8 cellular contexts compared by ENCODE assay signal in genomic region chr16:3134338-3135119, GRCh38. TPM values are rescaled to one million over a fixed set of nuclear protein-coding genes. Genes with fewer than 3 reads are reported as not detected.
A peak's percentile ranks its signal among the peaks of the same experiment; 100 is the strongest.
DNase-seq lines count a peak whose midpoint lies in the region; ATAC-seq and TF ChIP-seq lines count a peak whose summit lies in the region.

ZNF213 (plus strand) TSS chr16:3135029; CDS start chr16:3137281, 2,252 bp downstream.

- H3K9me3 ChIP-seq in testis, result no peaks in the 10 kb centered on the region

- no peak for TF ChIP-seq CTCF in GM06990 (IDR thresholded peaks at IDR 0.05; ENCODE audit: insufficient read depth, low read length, poor library complexity, severe bottlenecking)
- no peak for TF ChIP-seq CTCF in omental fat pad (IDR thresholded peaks at IDR 0.05)
- peak in 1 of 3 experiments; percentile 8 for TF ChIP-seq CTCF in testis (IDR thresholded peaks at IDR 0.05)

- H3K36me3 ChIP-seq in GM06990 (ENCODE audit: control insufficient read depth, insufficient read depth, low read length), result peaks cover 4% of the 10 kb centered on the region
- no peaks in the 10 kb centered on the region for H3K36me3 ChIP-seq in testis (ENCODE audit: low read depth, missing control alignments)

- no peaks in the 10 kb centered on the region for H3K9me3 Mint-ChIP-seq in activated naive CD4-positive, alpha-beta T cell treated with anti-CD3 and anti-CD28 coated beads, Interleukin-2, amount 50 U/mL, for 24 hours

- intact Hi-C loops in testis (cut with DNase I; ENCODE audit: low total_unique reads), result no loop called here

- H3K27me3 ChIP-seq in GM06990 (replicated peaks; ENCODE audit: control insufficient read depth, insufficient read depth, low read length) (no peaks in the 10 kb centered on the region), testis (no peaks in the 10 kb centered on the region)

- H3K4me1 Mint-ChIP-seq in activated naive CD4-positive, alpha-beta T cell treated with anti-CD3 and anti-CD28 coated beads, Interleukin-2, amount 50 U/mL, for 24 hours, result peaks cover 24% of the 10 kb centered on the region

- no peaks in the 10 kb centered on the region for H3K27me3 Mint-ChIP-seq in activated naive CD4-positive, alpha-beta T cell treated with anti-CD3 and anti-CD28 coated beads, Interleukin-2, amount 50 U/mL, for 24 hours

- peaks cover 8% of the 10 kb centered on the region for H3K4me1 ChIP-seq in testis

- DNase-seq in GM06990 (ENCODE audit: extremely low read depth, insufficient read length) (peak; percentile 93), NCI-H1092 treated with DMSO at 0.1 percent for 48 hours (lab: John Stamatoyannopoulos, UW) (peak; percentile 99), glomerular visceral epithelial cell (ENCODE audit: extremely low spot score) (peak; percentile 96), omental fat pad (ENCODE audit: low spot score) (peak; percentile 70), testis (peak; percentile 98)

- ATAC-seq in HG02610 (IDR thresholded peaks at IDR 0.05; ENCODE audit: unreplicated experiment) (peak; percentile 84), SK-N-SH treated with all-trans-retinoic acid at 6 μM for 48 hours (peak; percentile 95), omental fat pad (ENCODE audit: low FRiP score) (peak; percentile 95)

- peak within 1 kb of the TSS; percentile 99 for H3K4me3 Mint-ChIP-seq in activated naive CD4-positive, alpha-beta T cell treated with anti-CD3 and anti-CD28 coated beads, Interleukin-2, amount 50 U/mL, for 24 hours

- peak within 1 kb of the TSS; percentile 96 to 97 for H3K27ac ChIP-seq in testis

- 0% methylated on average over 39 to 59 of the region's 62 CpGs for WGBS in testis, 2 donors

- peaks cover 8% of the 10 kb centered on the region for H3K36me3 Mint-ChIP-seq in activated naive CD4-positive, alpha-beta T cell treated with anti-CD3 and anti-CD28 coated beads, Interleukin-2, amount 50 U/mL, for 24 hours

- H3K4me3 ChIP-seq in GM06990 (replicated peaks; ENCODE audit: low read depth, low read length) (peak within 1 kb of the TSS; percentile 100), testis (peak within 1 kb of the TSS; percentile 99)

- peak; percentile 20 for TF ChIP-seq POLR2A in testis (IDR thresholded peaks at IDR 0.05)

- H3K27ac Mint-ChIP-seq in activated naive CD4-positive, alpha-beta T cell treated with anti-CD3 and anti-CD28 coated beads, Interleukin-2, amount 50 U/mL, for 24 hours, result peak within 1 kb of the TSS; percentile 98

TF ChIP-seq in SK-N-SH treated with all-trans-retinoic acid at 6 μM for 48 hours, 23 proteins besides CTCF, POLR2A, EP300 and RAD21:
- no peak for TF ChIP-seq OSR1 (CRISPR knock-in tag; IDR thresholded peaks at IDR 0.05)
- TF ChIP-seq SNAI2 (CRISPR knock-in tag; IDR thresholded peaks at IDR 0.05), result no peak
- no peak for TF ChIP-seq ZNF8 (CRISPR knock-in tag; IDR thresholded peaks at IDR 0.05)
- TF ChIP-seq TOX (CRISPR knock-in tag; IDR thresholded peaks at IDR 0.05; ENCODE audit: borderline replicate concordance), result no peak
- TF ChIP-seq ZC3H10 (CRISPR knock-in tag; IDR thresholded peaks at IDR 0.05), result no peak
- TF ChIP-seq ISL1 (CRISPR knock-in tag; IDR thresholded peaks at IDR 0.05), result no peak
- no peak for TF ChIP-seq TCF4 (CRISPR knock-in tag; IDR thresholded peaks at IDR 0.05; ENCODE audit: borderline replicate concordance)
- no peak for TF ChIP-seq PPARA (CRISPR knock-in tag; IDR thresholded peaks at IDR 0.05; ENCODE audit: borderline replicate concordance)
- TF ChIP-seq GLIS3 (CRISPR knock-in tag; IDR thresholded peaks at IDR 0.05), result no peak
- no peak for TF ChIP-seq BACH2 (CRISPR knock-in tag; IDR thresholded peaks at IDR 0.05; ENCODE audit: borderline replicate concordance)

RNA-seq across cellular contexts. Expression of gene ZNF213, which starts in this region (rescaled TPM):
- total RNA-seq in omental fat pad (1 to 10 TPM; 1.8 to 4.1 (median 3.6) TPM), testis (10 to 100 TPM; 43.1 to 57.3 TPM)
- polyA plus RNA-seq in testis (ENCODE audit: insufficient read depth, low read depth, low replicate concordance), result 46.8 TPM

Comparison
In these comparisons a context has a peak if more than half of its experiments do, and no peak if none do; other contexts are left out.
1. Peak in every context shown above with its lines: DNase-seq, ATAC-seq, H3K4me3 ChIP-seq and H3K27ac ChIP-seq.
2. RNA of gene ZNF213 (total RNA-seq): 43.1 to 57.3 TPM in testis; 1.8 to 4.1 TPM in omental fat pad; every median in the first group is over 4 times any median in the second.